In the genomic region with DNA sequence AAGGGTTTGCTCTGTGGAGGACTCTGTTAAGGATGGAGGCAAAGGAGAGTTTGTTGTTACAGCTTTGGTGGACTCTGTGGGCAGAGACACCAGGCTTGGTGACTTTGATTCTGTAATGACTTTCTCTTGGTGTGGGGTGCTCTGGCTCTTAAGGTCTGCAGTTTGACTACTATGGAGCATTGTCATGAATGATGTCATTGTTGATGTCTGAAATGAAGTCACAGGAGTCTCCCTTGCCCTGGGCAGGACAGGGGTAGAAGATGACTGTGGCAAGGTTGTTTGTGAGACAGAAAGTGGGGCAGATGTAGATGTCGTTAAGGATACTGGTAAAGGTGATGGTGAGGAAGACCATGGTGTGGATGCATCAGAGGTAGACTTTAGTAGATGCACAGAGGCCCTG, we compare ENCODE assay signal across 22 cellular contexts. TPM values are rescaled to one million over a fixed set of nuclear protein-coding genes. Genes with fewer than 3 reads are reported as not detected.
DNase-seq lines count a peak whose midpoint lies in the region; ATAC-seq and TF ChIP-seq lines count a peak whose summit lies in the region.
"Had no signal": no experiment of that assay in that cellular context is flagged by ENCODE, and none has a peak within 500 bp of the region (broad histone marks: within the 10 kb centered on the region; RNA-seq: fewer than 3 reads in every experiment).

No MANE protein-coding gene starts in this region.

- CTCF ChIA-PET in IMR-90 (lab: Yijun Ruan, JAX): no interaction called here
- CTCF ChIA-PET in naive thymus-derived CD4-positive, alpha-beta T cell (lab: Charles Lee): interaction anchor here (1.1 kb wide), 1 partner anchor 10 kb away, joined by 3 read pairs; no protein-coding TSS in a partner anchor

- H2AK5ac ChIP-seq in IMR-90 (ENCODE audit: low read depth, low read length): no peak overlapping the region; the same call in 1 of the 2 replicates

- H4K5ac ChIP-seq in IMR-90 (ENCODE audit: low read depth, low read length): no peak overlapping the region

- no peak overlapping the region for H3K4me2 ChIP-seq in IMR-90 (ENCODE audit: low read depth, low read length)
- H3K4me2 ChIP-seq: GM23338, KMS-11 had no signal

- POLR2A ChIA-PET in IMR-90 (lab: Charles Lee; ENCODE audit: unreplicated experiment): no interaction called here
- POLR2A ChIA-PET in naive thymus-derived CD4-positive, alpha-beta T cell (lab: Charles Lee): no interaction called here

- H3K36me3 ChIP-seq in IMR-90 (ENCODE audit: control insufficient read depth, insufficient read depth, low read length): peaks cover 71% of the 10 kb centered on the region
- peaks cover 5 to 67% (median 32%) of the 10 kb centered on the region in 3 experiments for H3K36me3 ChIP-seq in naive thymus-derived CD4-positive, alpha-beta T cell (ENCODE audit: control insufficient read depth in 2 of 3, insufficient read depth in 3 of 3, low read length in 3 of 3)

- peaks cover 7 to 12% of the 10 kb centered on the region in 2 donors for H3K36me3 Mint-ChIP-seq in activated T-cell treated with anti-CD3 and anti-CD28 coated beads, Interleukin-2, amount 50 U/mL, for 72 hours (ENCODE audit: insufficient read depth in 2 of 2)
- H3K36me3 Mint-ChIP-seq in endothelial cell (ENCODE audit: low read depth, unreplicated experiment): peaks cover 20% of the 10 kb centered on the region
- H3K36me3 Mint-ChIP-seq in naive thymus-derived CD4-positive, alpha-beta T cell: peaks cover 36 to 76% (median 52%) of the 10 kb centered on the region in 5 donors

- peak overlapping the region; percentile 40; the same call in 1 of the 2 replicates for H3K4ac ChIP-seq in IMR-90 (ENCODE audit: low read depth, low read length)

- BruUV-seq in IMR-90 (replicated peaks; lab: Mats Ljungman, UMichigan): no TSS peak

- no peaks in the 10 kb centered on the region for H3K27me3 ChIP-seq in IMR-90 (ENCODE audit: control insufficient read depth, insufficient read depth, low read length)
- H3K27me3 ChIP-seq in naive thymus-derived CD4-positive, alpha-beta T cell (ENCODE audit: control insufficient read depth in 2 of 2, insufficient read depth in 2 of 2, low read length in 2 of 2): no peaks in the 10 kb centered on the region
- H3K27me3 ChIP-seq: Peyer's patch had no signal

- H2BK5ac ChIP-seq in IMR-90 (ENCODE audit: low read depth, low read length, poor library complexity, severe bottlenecking): no peak overlapping the region

- no peaks in the 10 kb centered on the region for H3K27me3 Mint-ChIP-seq in activated T-cell treated with anti-CD3 and anti-CD28 coated beads, Interleukin-2, amount 50 U/mL, for 72 hours (ENCODE audit: low read depth)
- H3K27me3 Mint-ChIP-seq in endothelial cell (ENCODE audit: unreplicated experiment): peaks cover 2% of the 10 kb centered on the region
- no peaks in the 10 kb centered on the region for H3K27me3 Mint-ChIP-seq in naive thymus-derived CD4-positive, alpha-beta T cell

- DNase-seq in activated T-cell treated with anti-CD3 and anti-CD28 coated beads, Interleukin-2, amount 50 U/mL, for 72 hours: peak in 1 of 2 donors; percentile 5
- no peak for DNase-seq in activated T-cell treated with anti-CD3 and anti-CD28 coated beads, Interleukin-2, amount 50 U/mL, for 1 hour
- DNase-seq in IMR-90: peak; percentile 28
- no peak for DNase-seq in endothelial cell (ENCODE audit: low spot score)
- DNase-seq in naive thymus-derived CD4-positive, alpha-beta T cell: no peak
- DNase-seq in D341Med (ENCODE audit: low spot score): no peak
- no peak for DNase-seq in HPDE6-E6E7 (ENCODE audit: extremely low spot score)
- no peak for DNase-seq in NCI-H226
- DNase-seq: Calu3; CD8-positive, alpha-beta memory T cell; NCI-H1105; NCI-H146; NCI-H2029; NCI-H345; NCI-H524; NCI-H774; Peyer's patch had no signal

- 100% methylated on average over 1 of the region's 1 CpG; no CpG with 5 or more reads in 1 of the 2 experiments for WGBS in IMR-90 (ENCODE audit: extremely low coverage in 2 of 2, insufficient read length in 1 of 2), 2 experiments

- peaks cover 26% of the 10 kb centered on the region for H3K9me1 ChIP-seq in IMR-90 (ENCODE audit: insufficient read depth, low read length)

- H2BK15ac ChIP-seq in IMR-90 (ENCODE audit: low read depth, low read length): no peak overlapping the region

- H3K14ac ChIP-seq in IMR-90 (replicated peaks; ENCODE audit: low read depth, low read length): no peak overlapping the region

- no peaks in the 10 kb centered on the region for H3K9me3 Mint-ChIP-seq in activated T-cell treated with anti-CD3 and anti-CD28 coated beads, Interleukin-2, amount 50 U/mL, for 72 hours
- H3K9me3 Mint-ChIP-seq in endothelial cell (ENCODE audit: unreplicated experiment): no peaks in the 10 kb centered on the region
- no peaks in the 10 kb centered on the region for H3K9me3 Mint-ChIP-seq in naive thymus-derived CD4-positive, alpha-beta T cell
- H3K9me3 Mint-ChIP-seq: CD8-positive, alpha-beta memory T cell; GM23338 had no signal

- no peak overlapping the region for H3K18ac ChIP-seq in IMR-90 (ENCODE audit: low read depth, low read length)

- H3K79me1 ChIP-seq in IMR-90 (ENCODE audit: low read depth in 1 of 2, low read length in 2 of 2): peaks cover 30 to 58% of the 10 kb centered on the region in 2 experiments

- H3K4me1 ChIP-seq in IMR-90 (ENCODE audit: control insufficient read depth, insufficient read depth, low read length): peaks cover 4% of the 10 kb centered on the region; the same call in 1 of the 2 replicates
- H3K4me1 ChIP-seq in naive thymus-derived CD4-positive, alpha-beta T cell (ENCODE audit: control insufficient read depth in 2 of 2, insufficient read depth in 2 of 2, low read length in 2 of 2): peaks cover 10 to 11% of the 10 kb centered on the region in 2 donors
- H3K4me1 ChIP-seq: HAP-1 had no signal

- dilution Hi-C loops in IMR-90 (cut with HindIII; ENCODE audit: low sequenced_read_pairs, unreplicated experiment): no loop called here

- H2BK120ac ChIP-seq in IMR-90 (ENCODE audit: low read depth, low read length): no peak overlapping the region

- TF ChIP-seq RAD21 in IMR-90 (IDR thresholded peaks at IDR 0.05; ENCODE audit: low read length): no peak

- intact Hi-C loops in IMR-90 (cut with micrococcal nuclease): no loop called here
- intact Hi-C loops in naive thymus-derived CD4-positive, alpha-beta T cell (cut with micrococcal nuclease): no loop called here

- no peak for TF ChIP-seq POLR2A in IMR-90 (IDR thresholded peaks at IDR 0.05; ENCODE audit: low read depth, low read length)

- H3K9me3 ChIP-seq in IMR-90 (ENCODE audit: control insufficient read depth, insufficient read depth, low read length): no peaks in the 10 kb centered on the region
- no peaks in the 10 kb centered on the region for H3K9me3 ChIP-seq in naive thymus-derived CD4-positive, alpha-beta T cell (ENCODE audit: control insufficient read depth in 2 of 3, low read length in 3 of 3)
- H3K9me3 ChIP-seq: HAP-1, Peyer's patch had no signal

- H3K56ac ChIP-seq in IMR-90 (ENCODE audit: extremely low read depth, insufficient read depth, low read length): no peak overlapping the region

- no peak for TF ChIP-seq CTCF in IMR-90 (conservative IDR thresholded peaks at IDR 0.05; ENCODE audit: low read depth, low read length)
- no peak for TF ChIP-seq CTCF in endothelial cell (IDR thresholded peaks at IDR 0.05; ENCODE audit: unreplicated experiment)

- in situ Hi-C loops in IMR-90 (cut with MboI; ENCODE audit: low sequenced_read_pairs): no loop called here

- H3K4me1 Mint-ChIP-seq in activated T-cell treated with anti-CD3 and anti-CD28 coated beads, Interleukin-2, amount 50 U/mL, for 72 hours (ENCODE audit: low read depth): peaks cover 17% of the 10 kb centered on the region
- H3K4me1 Mint-ChIP-seq in endothelial cell (ENCODE audit: unreplicated experiment): no peaks in the 10 kb centered on the region
- H3K4me1 Mint-ChIP-seq in naive thymus-derived CD4-positive, alpha-beta T cell: peaks cover 6 to 46% (median 29%) of the 10 kb centered on the region in 7 donors
- H3K4me1 Mint-ChIP-seq: GM23338 had no signal

- no peak overlapping the region for H2AK9ac ChIP-seq in IMR-90 (replicated peaks; ENCODE audit: low read depth, low read length, poor library complexity)

- H4K8ac ChIP-seq in IMR-90 (ENCODE audit: low read depth in 2 of 2, low read length in 2 of 2): no peak overlapping the region

- H4K91ac ChIP-seq in IMR-90 (ENCODE audit: insufficient read depth, low read depth, low read length): no peak overlapping the region

- no peak overlapping the region for H3K27ac ChIP-seq in IMR-90 (ENCODE audit: insufficient read depth, low read length)
- no peak overlapping the region for H3K27ac ChIP-seq in naive thymus-derived CD4-positive, alpha-beta T cell (ENCODE audit: low read depth, low read length)
- H3K27ac ChIP-seq: C4-2B, HL-60, KMS-11, Peyer's patch had no signal

- peaks cover 33% of the 10 kb centered on the region; the same call in 1 of the 2 replicates for H4K20me1 ChIP-seq in IMR-90 (ENCODE audit: insufficient read depth, low read length)

- no peak overlapping the region for H3K27ac Mint-ChIP-seq in activated T-cell treated with anti-CD3 and anti-CD28 coated beads, Interleukin-2, amount 50 U/mL, for 72 hours
- no peak overlapping the region for H3K27ac Mint-ChIP-seq in endothelial cell (ENCODE audit: unreplicated experiment)
- H3K27ac Mint-ChIP-seq in naive thymus-derived CD4-positive, alpha-beta T cell: peak overlapping the region in 5 of 9 donors; percentile 1 to 42 (median 13)
- H3K27ac Mint-ChIP-seq: GM23338 had no signal

- no peak overlapping the region for H2BK20ac ChIP-seq in IMR-90 (ENCODE audit: low read depth, low read length)

- H3K4me3 Mint-ChIP-seq in activated T-cell treated with anti-CD3 and anti-CD28 coated beads, Interleukin-2, amount 50 U/mL, for 72 hours: no peak overlapping the region
- H3K4me3 Mint-ChIP-seq in endothelial cell (ENCODE audit: unreplicated experiment): peak overlapping the region; percentile 3
- no peak overlapping the region for H3K4me3 Mint-ChIP-seq in naive thymus-derived CD4-positive, alpha-beta T cell
- H3K4me3 Mint-ChIP-seq: CD8-positive, alpha-beta memory T cell; GM23338 had no signal

- H3K4me3 ChIP-seq in IMR-90 (ENCODE audit: insufficient read depth, low read depth, low read length): no peak overlapping the region
- H3K4me3 ChIP-seq in naive thymus-derived CD4-positive, alpha-beta T cell (ENCODE audit: low read length): no peak overlapping the region
- H3K4me3 ChIP-seq: GM23338, HAP-1, Peyer's patch had no signal

- H2AFZ ChIP-seq in IMR-90 (replicated peaks; ENCODE audit: low read length, poor library complexity): no peak overlapping the region
- H2AFZ ChIP-seq: GM23338 had no signal

- H3K9ac ChIP-seq in IMR-90 (ENCODE audit: low read depth, low read length): no peak overlapping the region
- H3K9ac ChIP-seq: KMS-11 had no signal

- no peak overlapping the region for H3K23ac ChIP-seq in IMR-90 (ENCODE audit: low read depth, low read length)

- peak; percentile 74 to 98 for ATAC-seq in activated T-cell treated with anti-CD3 and anti-CD28 coated beads, Interleukin-2, amount 50 U/mL, for 72 hours (replicated peaks in 1 of 2)
- peak; percentile 19; the same call in 1 of the 2 replicates for ATAC-seq in IMR-90 (ENCODE audit: low read depth)
- ATAC-seq in naive thymus-derived CD4-positive, alpha-beta T cell: no peak
- ATAC-seq: GM23338 had no signal

RNA-seq across cellular contexts. Expression of a gene that starts 42.7 kb away (rescaled TPM):
- 1 to 10 TPM; 7.4 to 9.5 TPM for total RNA-seq in activated T-cell treated with anti-CD3 and anti-CD28 coated beads, Interleukin-2, amount 50 U/mL, for 72 hours
- total RNA-seq in IMR-90 (2012; rRNA removed) (23.9 and 25.6 TPM in 2 replicates), endothelial cell (ENCODE audit: unreplicated experiment) (17.1 TPM)
- 36.3 and 43.4 TPM in 2 replicates for polyA plus RNA-seq in IMR-90 (2012; rRNA removed)
- 26.1 and 37.9 TPM in 2 replicates for polyA plus RNA-seq in IMR-90 (2012; cell fraction: cytosol; rRNA removed)
- polyA plus RNA-seq in IMR-90 (2012; cell fraction: nucleus; rRNA removed; ENCODE audit: low replicate concordance): 30.7 and 53.5 TPM in 2 replicates
- total RNA-seq in naive thymus-derived CD4-positive, alpha-beta T cell: 10 to 100 TPM; 16.9 to 45.4 (median 20.0) TPM
- 1 to 10 TPM; 2.1 to 5.4 TPM for polyA plus RNA-seq in naive thymus-derived CD4-positive, alpha-beta T cell

Comparison
In these comparisons a context has a peak if more than half of its experiments do, and no peak if none do; other contexts are left out.
1. H3K27ac Mint-ChIP-seq: peak in naive thymus-derived CD4-positive, alpha-beta T cell (5 of 9); none in activated T-cell treated with anti-CD3 and anti-CD28 coated beads, Interleukin-2, amount 50 U/mL, for 72 hours (single experiment) and endothelial cell (single experiment).